Comparison of ENCODE assay signal across 1 cellular context in the genomic region with DNA sequence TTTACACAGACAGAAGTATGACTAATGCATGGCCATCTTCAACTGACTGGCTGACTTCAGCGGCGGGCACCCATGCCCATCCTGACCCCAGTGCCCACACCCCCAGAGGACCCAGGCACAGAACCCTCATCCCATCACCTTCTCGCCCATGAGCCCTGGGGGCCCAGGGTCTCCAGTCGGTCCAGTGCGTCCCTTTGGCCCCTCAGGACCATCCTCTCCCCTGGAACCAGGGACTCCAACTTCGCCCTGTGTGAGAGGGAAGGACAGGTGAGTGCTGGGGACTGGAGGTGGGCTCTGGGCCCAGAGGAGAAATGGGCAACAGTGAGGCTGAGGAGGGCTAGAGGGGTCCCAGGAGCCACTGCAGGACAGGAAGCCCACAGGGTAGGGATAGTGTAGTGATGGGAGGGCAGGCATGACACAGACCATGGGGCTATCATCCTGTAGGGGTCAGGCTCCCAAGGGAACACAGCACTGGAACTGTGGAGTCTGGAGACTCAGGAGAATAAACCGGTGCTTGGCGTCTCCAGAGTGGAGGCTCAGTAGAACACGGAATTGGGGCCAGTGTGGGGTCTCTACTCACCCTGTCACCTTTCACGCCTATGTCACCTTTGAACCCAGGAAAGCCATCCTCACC.
TF ChIP-seq lines count a peak whose summit lies in the region.

No MANE protein-coding gene starts in this region.

TF ChIP-seq in GM23338, 12 proteins besides CTCF, POLR2A, EP300 and RAD21:
- TF ChIP-seq EZH2phosphoT487 (IDR thresholded peaks at IDR 0.05; ENCODE audit: unreplicated experiment) = no peak
- TF ChIP-seq POLR2AphosphoS5 (IDR thresholded peaks at IDR 0.05; ENCODE audit: low read depth) = no peak
- TF ChIP-seq JUNB (IDR thresholded peaks at IDR 0.05; ENCODE audit: unreplicated experiment) = no peak
